Comparison of ENCODE assay signal across 8 cellular contexts in genomic region chr1:6625579-6626149, GRCh38. TPM values are rescaled to one million over a fixed set of nuclear protein-coding genes. Genes with fewer than 3 reads are reported as not detected.
A peak's percentile ranks its signal among the peaks of the same experiment; 100 is the strongest.
DNase-seq lines count a peak whose midpoint lies in the region; ATAC-seq, FAIRE-seq and TF ChIP-seq lines count a peak whose summit lies in the region.

No MANE protein-coding gene starts in this region.

- peak overlapping the region; percentile 73 for H3K27ac ChIP-seq in HepG2 (ENCODE audit: extremely low read length, insufficient read depth, low read length)
- peak overlapping the region; percentile 67 to 85 for H3K27ac ChIP-seq in thoracic aorta

- H3K4me1 ChIP-seq in BE2C (no peaks in the 10 kb centered on the region), HepG2 (ENCODE audit: insufficient read depth, low read length) (peaks cover 31% of the 10 kb centered on the region), thoracic aorta (ENCODE audit: control insufficient read depth in 1 of 2, low read depth in 2 of 2) (peaks cover 9 to 30% of the 10 kb centered on the region in 2 donors)

- no peaks in the 10 kb centered on the region for H3K27me3 ChIP-seq in BE2C
- no peaks in the 10 kb centered on the region for H3K27me3 ChIP-seq in bronchial epithelial cell (ENCODE audit: control insufficient read depth, insufficient read depth, low read length)
- H3K27me3 ChIP-seq in HepG2 (ENCODE audit: control insufficient read depth in 1 of 2, insufficient read depth in 2 of 2, low read length in 2 of 2), result no peaks in the 10 kb centered on the region; a peak in 1 of 5 replicates
- H3K27me3 ChIP-seq in thoracic aorta (replicated peaks; ENCODE audit: insufficient read depth), result no peaks in the 10 kb centered on the region

- BruUV-seq in HepG2 (replicated peaks; lab: Mats Ljungman, UMichigan), result no TSS peak

- TF ChIP-seq EP300 in HepG2 (IDR thresholded peaks at IDR 0.05; ENCODE audit: low read depth in 2 of 2, low read length in 2 of 2) (no peak), HepG2 (CRISPR knock-in tag; IDR thresholded peaks at IDR 0.05; ENCODE audit: borderline replicate concordance) (no peak)

- no peak for DNase-seq in BE2C
- DNase-seq in GM20000 (ENCODE audit: low spot score), result peak; percentile 41
- DNase-seq in MV-4-11 (lab: John Stamatoyannopoulos, UW), result peak; percentile 25
- DNase-seq in bronchial epithelial cell (ENCODE audit: low read depth), result peak; percentile 26
- DNase-seq in HepG2 (ENCODE audit: low spot score), result no peak
- DNase-seq in thoracic aorta (ENCODE audit: low spot score), result no peak
- no peak for DNase-seq in NCI-H187 treated with DMSO at 0.1 percent for 48 hours (lab: John Stamatoyannopoulos, UW)
- no peak for DNase-seq in DMS79 treated with DMSO at 0.1 percent for 48 hours (lab: John Stamatoyannopoulos, UW)

- WGBS in HepG2 (ENCODE audit: low lambda C conversion rate), result 4% methylated on average over 25 of the region's 32 CpGs

- H3K9me3 ChIP-seq in BE2C (no peaks in the 10 kb centered on the region), HepG2 (ENCODE audit: low read length) (no peaks in the 10 kb centered on the region), thoracic aorta (no peaks in the 10 kb centered on the region)

- no peak for FAIRE-seq in bronchial epithelial cell (lab: Jason Lieb, UNC)
- no peak for FAIRE-seq in HepG2 (lab: Jason Lieb, UNC)

- peaks cover 27% of the 10 kb centered on the region for H3K79me2 ChIP-seq in HepG2 (ENCODE audit: insufficient read depth, low read length)

- H3K4me2 ChIP-seq in HepG2 (ENCODE audit: low read depth, low read length), result peak overlapping the region; percentile 93

- TF ChIP-seq RAD21 in HepG2 (CRISPR knock-in tag; IDR thresholded peaks at IDR 0.05), result 0 out of 2 replicates have a peak, but pooled peaks have one; percentile 5

- H3K36me3 ChIP-seq in BE2C (peaks cover 5% of the 10 kb centered on the region; the same call in 1 of the 2 replicates), bronchial epithelial cell (ENCODE audit: control insufficient read depth, insufficient read depth, low read length) (peaks cover 25% of the 10 kb centered on the region), HepG2 (replicated peaks in 1 of 2; ENCODE audit: control insufficient read depth in 1 of 2, insufficient read depth in 2 of 2, low read length in 2 of 2) (peaks cover 17 to 62% of the 10 kb centered on the region in 2 experiments; a peak in 4 of 5 replicates), thoracic aorta (peaks cover 44% of the 10 kb centered on the region)

- peak overlapping the region; percentile 65 for H3K4me3 ChIP-seq in BE2C (ENCODE audit: low read depth, low read length)
- H3K4me3 ChIP-seq in bronchial epithelial cell (ENCODE audit: low read depth, low read length), result peak overlapping the region; percentile 74
- H3K4me3 ChIP-seq in HepG2 (replicated peaks in 1 of 3; ENCODE audit: insufficient read depth in 1 of 3, low read depth in 2 of 3, low read length in 3 of 3), result peak overlapping the region; percentile 74 to 89 (median 88)
- H3K4me3 ChIP-seq in thoracic aorta, result peak overlapping the region; percentile 75

- in situ Hi-C loops in HepG2 (cut with HindIII; ENCODE audit: extremely low pct_ligation_motif_present, low pct_unique_long_range_greater_than_20kb), result no loop called here

- TF ChIP-seq POLR2A in HepG2 (IDR thresholded peaks at IDR 0.05; ENCODE audit: insufficient read depth in 1 of 2, low read depth in 2 of 2, low read length in 2 of 2), result no peak

- H3K9ac ChIP-seq in HepG2 (ENCODE audit: insufficient read depth, low read depth, low read length), result peak overlapping the region; percentile 92

- intact Hi-C loops in HepG2 (cut with micrococcal nuclease; ENCODE audit: unreplicated experiment), result loop anchor here (5.0 kb wide), 1 partner anchor 43 kb away; no protein-coding TSS in a partner anchor

- POLR2A ChIA-PET in HepG2 (lab: Yijun Ruan, JAX), result interaction anchor here (0.7 to 3.1 kb wide), 5 partner anchors 10 to 71 kb away, joined by 3 to 19 read pairs (median 5); partner anchors contain the start of genes KLHL21, NOL9 and TAS1R1

- TF ChIP-seq CTCF in BE2C (IDR thresholded peaks at IDR 0.05; ENCODE audit: low read depth, low read length) (no peak), GM20000 (IDR thresholded peaks at IDR 0.05; ENCODE audit: extremely low read depth, missing control alignments) (no peak), bronchial epithelial cell (IDR thresholded peaks at IDR 0.05; ENCODE audit: insufficient read depth, low read length, severe bottlenecking) (no peak), HepG2 (CRISPR knock-in tag; IDR thresholded peaks at IDR 0.05) (no peak), thoracic aorta (IDR thresholded peaks at IDR 0.05) (no peak)

- H2AFZ ChIP-seq in HepG2 (ENCODE audit: low read length), result no peak overlapping the region

- peak; percentile 54; the same call in 2 of the 3 replicates for ATAC-seq in HepG2
- peak; percentile 17 for ATAC-seq in thoracic aorta (ENCODE audit: insufficient number of reproducible peaks, low FRiP score, low read depth)

- CTCF ChIA-PET in HepG2 (lab: Yijun Ruan, JAX; ENCODE audit: low intra/inter-chr PET ratio, low total read pairs), result interaction anchor here (1.4 kb wide), 1 partner anchor 72 kb away, joined by 3 read pairs; the partner anchor contains the start of gene NOL9

- no peaks in the 10 kb centered on the region; the same call in 1 of the 2 replicates for H4K20me1 ChIP-seq in HepG2 (ENCODE audit: insufficient read depth, low read length)

RNA-seq across cellular contexts. Expression of gene THAP3, which starts 1.0 kb away (rescaled TPM):
- polyA plus RNA-seq in BE2C (2012; ENCODE audit: insufficient read depth, insufficient read length, low read depth), result 34.0 TPM
- total RNA-seq in bronchial epithelial cell (24.0 and 26.6 TPM in 2 replicates), HepG2 (2016; rRNA removed; fragmentation: Illumina TruSeq; extraction: Trizol) (14.9 and 15.0 TPM in 2 replicates), thoracic aorta (10 to 100 TPM; 14.1 to 18.7 TPM)
- 9.0 and 9.7 TPM in 2 replicates for total RNA-seq in HepG2 (2016; cell fraction: cytosol; rRNA removed; fragmentation: Illumina TruSeq; extraction: Trizol; ENCODE audit: low read depth)
- total RNA-seq in HepG2 (2016; cell fraction: insoluble cytoplasmic fraction; rRNA removed; fragmentation: Illumina TruSeq; extraction: Trizol), result 15.7 and 15.9 TPM in 2 replicates
- 12.2 and 13.1 TPM in 2 replicates for total RNA-seq in HepG2 (2016; cell fraction: membrane; rRNA removed; fragmentation: Illumina TruSeq; extraction: Trizol)
- total RNA-seq in HepG2 (2016; cell fraction: nucleus; rRNA removed; fragmentation: Illumina TruSeq; extraction: Trizol), result 12.6 and 13.1 TPM in 2 replicates
- polyA plus RNA-seq in HepG2 (2011; rRNA removed), result 10.3 and 12.1 TPM in 2 replicates
- 7.0 and 10.7 TPM in 2 replicates for polyA plus RNA-seq in HepG2 (2011; cell fraction: cytosol; rRNA removed)
- polyA plus RNA-seq in HepG2 (2011; cell fraction: nucleus; rRNA removed), result 24.3 and 30.1 TPM in 2 replicates
- 8.1 and 8.4 TPM in 2 replicates for polyA plus RNA-seq in HepG2 (2012)
- polyA plus RNA-seq in HepG2 (2016; cell fraction: cytosol; fragmentation: Illumina TruSeq; extraction: Trizol; ENCODE audit: low read depth), result 4.4 and 4.8 TPM in 2 replicates
- polyA plus RNA-seq in HepG2 (2016; cell fraction: insoluble cytoplasmic fraction; fragmentation: Illumina TruSeq; extraction: Trizol; ENCODE audit: low read depth), result 11.7 and 12.3 TPM in 2 replicates
- 5.1 and 6.0 TPM in 2 replicates for polyA plus RNA-seq in HepG2 (2016; cell fraction: membrane; fragmentation: Illumina TruSeq; extraction: Trizol; ENCODE audit: low read depth)
- polyA plus RNA-seq in HepG2 (2016; cell fraction: nucleus; fragmentation: Illumina TruSeq; extraction: Trizol; ENCODE audit: insufficient read depth, low read depth), result 24.7 and 27.0 TPM in 2 replicates
- polyA minus RNA-seq in HepG2 (2011; rRNA and poly(A)+ RNA removed; ENCODE audit: low replicate concordance), result 17.1 and 18.0 TPM in 2 replicates
- polyA minus RNA-seq in HepG2 (2011; cell fraction: cytosol; rRNA and poly(A)+ RNA removed), result 3.2 and 4.4 TPM in 2 replicates
- 8.4 and 9.4 TPM in 2 replicates for polyA minus RNA-seq in HepG2 (2011; cell fraction: nucleus; rRNA and poly(A)+ RNA removed)

RNA-seq across cellular contexts. Expression of gene PHF13, which starts 12.1 kb away (rescaled TPM):
- 5.9 TPM for polyA plus RNA-seq in BE2C (2012; ENCODE audit: insufficient read depth, insufficient read length, low read depth)
- total RNA-seq in bronchial epithelial cell (6.1 and 9.9 TPM in 2 replicates), HepG2 (2016; rRNA removed; fragmentation: Illumina TruSeq; extraction: Trizol) (7.4 and 8.4 TPM in 2 replicates), thoracic aorta (10 to 100 TPM; 14.6 to 17.7 TPM)
- 1.8 TPM in 2 replicates for total RNA-seq in HepG2 (2016; cell fraction: cytosol; rRNA removed; fragmentation: Illumina TruSeq; extraction: Trizol; ENCODE audit: low read depth)
- 7.7 and 8.2 TPM in 2 replicates for total RNA-seq in HepG2 (2016; cell fraction: insoluble cytoplasmic fraction; rRNA removed; fragmentation: Illumina TruSeq; extraction: Trizol)
- total RNA-seq in HepG2 (2016; cell fraction: membrane; rRNA removed; fragmentation: Illumina TruSeq; extraction: Trizol), result 5.3 and 5.8 TPM in 2 replicates
- total RNA-seq in HepG2 (2016; cell fraction: nucleus; rRNA removed; fragmentation: Illumina TruSeq; extraction: Trizol), result 8.5 and 10.6 TPM in 2 replicates
- 4.7 and 6.1 TPM in 2 replicates for polyA plus RNA-seq in HepG2 (2011; rRNA removed)
- 3.7 and 4.9 TPM in 2 replicates for polyA plus RNA-seq in HepG2 (2011; cell fraction: cytosol; rRNA removed)
- 9.9 and 12.6 TPM in 2 replicates for polyA plus RNA-seq in HepG2 (2011; cell fraction: nucleus; rRNA removed)
- 15.6 and 16.1 TPM in 2 replicates for polyA plus RNA-seq in HepG2 (2012)
- 0.83 and 0.97 TPM in 2 replicates for polyA plus RNA-seq in HepG2 (2016; cell fraction: cytosol; fragmentation: Illumina TruSeq; extraction: Trizol; ENCODE audit: low read depth)
- 9.5 and 10.6 TPM in 2 replicates for polyA plus RNA-seq in HepG2 (2016; cell fraction: insoluble cytoplasmic fraction; fragmentation: Illumina TruSeq; extraction: Trizol; ENCODE audit: low read depth)
- polyA plus RNA-seq in HepG2 (2016; cell fraction: membrane; fragmentation: Illumina TruSeq; extraction: Trizol; ENCODE audit: low read depth), result 2.9 and 3.0 TPM in 2 replicates
- 19.2 and 19.9 TPM in 2 replicates for polyA plus RNA-seq in HepG2 (2016; cell fraction: nucleus; fragmentation: Illumina TruSeq; extraction: Trizol; ENCODE audit: insufficient read depth, low read depth)
- 2.6 and 5.3 TPM in 2 replicates for polyA minus RNA-seq in HepG2 (2011; rRNA and poly(A)+ RNA removed; ENCODE audit: low replicate concordance)
- 4.9 and 7.5 TPM in 2 replicates for polyA minus RNA-seq in HepG2 (2011; cell fraction: cytosol; rRNA and poly(A)+ RNA removed)
- polyA minus RNA-seq in HepG2 (2011; cell fraction: nucleus; rRNA and poly(A)+ RNA removed), result 4.2 and 4.7 TPM in 2 replicates

RNA-seq across cellular contexts. Expression of gene KLHL21, which starts 23.0 kb away (rescaled TPM):
- polyA plus RNA-seq in BE2C (2012; ENCODE audit: insufficient read depth, insufficient read length, low read depth), result 22.7 TPM
- total RNA-seq in bronchial epithelial cell (30.2 and 38.7 TPM in 2 replicates), HepG2 (2016; rRNA removed; fragmentation: Illumina TruSeq; extraction: Trizol) (20.9 and 25.0 TPM in 2 replicates), thoracic aorta (100 to 1,000 TPM; 142 to 156 TPM)
- total RNA-seq in HepG2 (2016; cell fraction: cytosol; rRNA removed; fragmentation: Illumina TruSeq; extraction: Trizol; ENCODE audit: low read depth), result 4.1 and 5.1 TPM in 2 replicates
- 16.6 and 24.3 TPM in 2 replicates for total RNA-seq in HepG2 (2016; cell fraction: insoluble cytoplasmic fraction; rRNA removed; fragmentation: Illumina TruSeq; extraction: Trizol)
- total RNA-seq in HepG2 (2016; cell fraction: membrane; rRNA removed; fragmentation: Illumina TruSeq; extraction: Trizol), result 11.5 and 11.6 TPM in 2 replicates
- 22.1 and 26.1 TPM in 2 replicates for total RNA-seq in HepG2 (2016; cell fraction: nucleus; rRNA removed; fragmentation: Illumina TruSeq; extraction: Trizol)
- polyA plus RNA-seq in HepG2 (2011; rRNA removed), result 14.8 and 19.9 TPM in 2 replicates
- 10.9 and 14.4 TPM in 2 replicates for polyA plus RNA-seq in HepG2 (2011; cell fraction: cytosol; rRNA removed)
- 95.0 and 99.0 TPM in 2 replicates for polyA plus RNA-seq in HepG2 (2011; cell fraction: nucleus; rRNA removed)
- 13.7 and 34.6 TPM in 2 replicates for polyA plus RNA-seq in HepG2 (2012)
- polyA plus RNA-seq in HepG2 (2016; cell fraction: cytosol; fragmentation: Illumina TruSeq; extraction: Trizol; ENCODE audit: low read depth), result 2.2 and 2.8 TPM in 2 replicates
- polyA plus RNA-seq in HepG2 (2016; cell fraction: insoluble cytoplasmic fraction; fragmentation: Illumina TruSeq; extraction: Trizol; ENCODE audit: low read depth), result 14.0 and 18.0 TPM in 2 replicates
- polyA plus RNA-seq in HepG2 (2016; cell fraction: membrane; fragmentation: Illumina TruSeq; extraction: Trizol; ENCODE audit: low read depth), result 4.8 and 5.2 TPM in 2 replicates
- 41.5 and 42.6 TPM in 2 replicates for polyA plus RNA-seq in HepG2 (2016; cell fraction: nucleus; fragmentation: Illumina TruSeq; extraction: Trizol; ENCODE audit: insufficient read depth, low read depth)
- polyA minus RNA-seq in HepG2 (2011; rRNA and poly(A)+ RNA removed; ENCODE audit: low replicate concordance), result 28.3 and 69.9 TPM in 2 replicates
- polyA minus RNA-seq in HepG2 (2011; cell fraction: cytosol; rRNA and poly(A)+ RNA removed), result 21.0 and 26.5 TPM in 2 replicates
- 34.2 and 40.8 TPM in 2 replicates for polyA minus RNA-seq in HepG2 (2011; cell fraction: nucleus; rRNA and poly(A)+ RNA removed)

RNA-seq across cellular contexts. Expression of gene ZBTB48, which starts 45.9 kb away (rescaled TPM):
- 54.3 TPM for polyA plus RNA-seq in BE2C (2012; ENCODE audit: insufficient read depth, insufficient read length, low read depth)
- total RNA-seq in bronchial epithelial cell (18.7 and 19.7 TPM in 2 replicates), HepG2 (2016; rRNA removed; fragmentation: Illumina TruSeq; extraction: Trizol) (13.8 and 17.1 TPM in 2 replicates), thoracic aorta (10 to 100 TPM; 20.7 to 28.9 TPM)
- 5.0 and 5.2 TPM in 2 replicates for total RNA-seq in HepG2 (2016; cell fraction: cytosol; rRNA removed; fragmentation: Illumina TruSeq; extraction: Trizol; ENCODE audit: low read depth)
- 8.3 and 21.5 TPM in 2 replicates for total RNA-seq in HepG2 (2016; cell fraction: insoluble cytoplasmic fraction; rRNA removed; fragmentation: Illumina TruSeq; extraction: Trizol)
- total RNA-seq in HepG2 (2016; cell fraction: membrane; rRNA removed; fragmentation: Illumina TruSeq; extraction: Trizol), result 5.7 and 8.8 TPM in 2 replicates
- 17.3 and 20.3 TPM in 2 replicates for total RNA-seq in HepG2 (2016; cell fraction: nucleus; rRNA removed; fragmentation: Illumina TruSeq; extraction: Trizol)
- polyA plus RNA-seq in HepG2 (2011; rRNA removed), result 13.0 and 18.1 TPM in 2 replicates
- polyA plus RNA-seq in HepG2 (2011; cell fraction: cytosol; rRNA removed), result 10.2 and 13.3 TPM in 2 replicates
- 62.4 and 69.3 TPM in 2 replicates for polyA plus RNA-seq in HepG2 (2011; cell fraction: nucleus; rRNA removed)
- 9.9 and 13.5 TPM in 2 replicates for polyA plus RNA-seq in HepG2 (2012)
- 3.7 and 4.2 TPM in 2 replicates for polyA plus RNA-seq in HepG2 (2016; cell fraction: cytosol; fragmentation: Illumina TruSeq; extraction: Trizol; ENCODE audit: low read depth)
- polyA plus RNA-seq in HepG2 (2016; cell fraction: insoluble cytoplasmic fraction; fragmentation: Illumina TruSeq; extraction: Trizol; ENCODE audit: low read depth), result 7.6 TPM in 2 replicates
- polyA plus RNA-seq in HepG2 (2016; cell fraction: membrane; fragmentation: Illumina TruSeq; extraction: Trizol; ENCODE audit: low read depth), result 5.0 and 5.6 TPM in 2 replicates
- polyA plus RNA-seq in HepG2 (2016; cell fraction: nucleus; fragmentation: Illumina TruSeq; extraction: Trizol; ENCODE audit: insufficient read depth, low read depth), result 44.7 and 51.5 TPM in 2 replicates
- polyA minus RNA-seq in HepG2 (2011; rRNA and poly(A)+ RNA removed; ENCODE audit: low replicate concordance), result 30.6 and 46.1 TPM in 2 replicates
- polyA minus RNA-seq in HepG2 (2011; cell fraction: cytosol; rRNA and poly(A)+ RNA removed), result 4.3 and 8.8 TPM in 2 replicates
- polyA minus RNA-seq in HepG2 (2011; cell fraction: nucleus; rRNA and poly(A)+ RNA removed), result 18.5 and 19.6 TPM in 2 replicates

Comparison
In these comparisons a context has a peak if more than half of its experiments do, and no peak if none do; other contexts are left out.
1. DNase-seq: peak in GM20000 (single experiment), MV-4-11 (single experiment) and bronchial epithelial cell (single experiment); none in BE2C (single experiment), HepG2 (single experiment), thoracic aorta (single experiment), NCI-H187 treated with DMSO at 0.1 percent for 48 hours (single experiment) and DMS79 treated with DMSO at 0.1 percent for 48 hours (single experiment).
2. Peak in every context shown above with its lines, with median percentiles within 50 percentile points of each other: H3K4me3 ChIP-seq.